Comparison of ENCODE assay signal across 8 cellular contexts in genomic region chr1:92029241-92029922, GRCh38. TPM values are rescaled to one million over a fixed set of nuclear protein-coding genes. Genes with fewer than 3 reads are reported as not detected.
A peak's percentile ranks its signal among the peaks of the same experiment; 100 is the strongest.
DNase-seq lines count a peak whose midpoint lies in the region; ATAC-seq and TF ChIP-seq lines count a peak whose summit lies in the region.

No MANE protein-coding gene starts in this region.

- intact Hi-C loops in mucosa of descending colon (cut with DNase I, micrococcal nuclease) = no loop called here

- H3K27ac Mint-ChIP-seq in activated CD8-positive, alpha-beta memory T cell treated with anti-CD3 and anti-CD28 coated beads, Interleukin-2, amount 10 ng/mL, durations not matched to agents 7 days and 5 days = no peak overlapping the region
- H3K27ac Mint-ChIP-seq in activated naive CD8-positive, alpha-beta T cell = no peak overlapping the region

- no peaks in the 10 kb centered on the region for H3K9me3 Mint-ChIP-seq in activated CD8-positive, alpha-beta memory T cell treated with anti-CD3 and anti-CD28 coated beads, Interleukin-2, amount 10 ng/mL, durations not matched to agents 7 days and 5 days (ENCODE audit: low read depth)
- H3K9me3 Mint-ChIP-seq in activated naive CD8-positive, alpha-beta T cell (ENCODE audit: low read depth) = no peaks in the 10 kb centered on the region

- peak overlapping the region; percentile 72 for H3K4me3 ChIP-seq in thoracic aorta
- no peak overlapping the region for H3K4me3 ChIP-seq in mucosa of descending colon

- H3K27me3 Mint-ChIP-seq in activated CD8-positive, alpha-beta memory T cell treated with anti-CD3 and anti-CD28 coated beads, Interleukin-2, amount 10 ng/mL, durations not matched to agents 7 days and 5 days = peaks cover 36% of the 10 kb centered on the region
- H3K27me3 Mint-ChIP-seq in activated naive CD8-positive, alpha-beta T cell = peaks cover 15% of the 10 kb centered on the region

- H3K36me3 Mint-ChIP-seq in activated CD8-positive, alpha-beta memory T cell treated with anti-CD3 and anti-CD28 coated beads, Interleukin-2, amount 10 ng/mL, durations not matched to agents 7 days and 5 days = no peaks in the 10 kb centered on the region
- no peaks in the 10 kb centered on the region for H3K36me3 Mint-ChIP-seq in activated naive CD8-positive, alpha-beta T cell

- no peak for DNase-seq in activated CD8-positive, alpha-beta memory T cell treated with anti-CD3 and anti-CD28 coated beads, Interleukin-2, amount 10 ng/mL, durations not matched to agents 7 days and 5 days
- DNase-seq in activated CD8-positive, alpha-beta memory T cell treated with anti-CD3 and anti-CD28 coated beads for 24 hours = no peak
- DNase-seq in iPS-NIHi7 (ENCODE audit: extremely low spot score) (peak; percentile 15), thoracic aorta (ENCODE audit: low spot score) (no peak), AG20443 (ENCODE audit: low spot score) (no peak), mucosa of descending colon (no peak), NCI-H1105 treated with DMSO at 0.1 percent for 48 hours (lab: John Stamatoyannopoulos, UW) (no peak)

- H3K4me1 Mint-ChIP-seq in activated CD8-positive, alpha-beta memory T cell treated with anti-CD3 and anti-CD28 coated beads, Interleukin-2, amount 10 ng/mL, durations not matched to agents 7 days and 5 days = peaks cover 9% of the 10 kb centered on the region
- peaks cover 16% of the 10 kb centered on the region for H3K4me1 Mint-ChIP-seq in activated naive CD8-positive, alpha-beta T cell (ENCODE audit: low read depth)

- no peak overlapping the region for H3K27ac ChIP-seq in thoracic aorta

- no peaks in the 10 kb centered on the region for H3K27me3 ChIP-seq in thoracic aorta (replicated peaks; ENCODE audit: insufficient read depth)

- no peak for ATAC-seq in activated CD8-positive, alpha-beta memory T cell treated with anti-CD3 and anti-CD28 coated beads, Interleukin-2, amount 10 ng/mL, durations not matched to agents 7 days and 5 days
- ATAC-seq in thoracic aorta (ENCODE audit: insufficient number of reproducible peaks, low FRiP score, low read depth) = no peak
- ATAC-seq in mucosa of descending colon = no peak

- CTCF ChIA-PET in activated CD8-positive, alpha-beta memory T cell treated with anti-CD3 and anti-CD28 coated beads, Interleukin-2, amount 10 ng/mL, durations not matched to agents 7 days and 5 days (lab: Charles Lee) = no interaction called here

- H3K4me1 ChIP-seq in thoracic aorta (ENCODE audit: control insufficient read depth in 1 of 2, low read depth in 2 of 2) = peaks cover 0 to 6% of the 10 kb centered on the region in 2 donors
- H3K4me1 ChIP-seq in mucosa of descending colon (ENCODE audit: low read depth) = peaks cover 3% of the 10 kb centered on the region

- no peaks in the 10 kb centered on the region for H3K36me3 ChIP-seq in thoracic aorta
- H3K36me3 ChIP-seq in mucosa of descending colon (ENCODE audit: low read depth) = no peaks in the 10 kb centered on the region

- TF ChIP-seq CTCF in thoracic aorta (IDR thresholded peaks at IDR 0.05) (no peak), mucosa of descending colon (IDR thresholded peaks at IDR 0.05) (no peak)

- H3K9me3 ChIP-seq in thoracic aorta (no peaks in the 10 kb centered on the region), mucosa of descending colon (no peaks in the 10 kb centered on the region)

- peak overlapping the region; percentile 56 for H3K4me3 Mint-ChIP-seq in activated CD8-positive, alpha-beta memory T cell treated with anti-CD3 and anti-CD28 coated beads, Interleukin-2, amount 10 ng/mL, durations not matched to agents 7 days and 5 days
- H3K4me3 Mint-ChIP-seq in activated naive CD8-positive, alpha-beta T cell = peak overlapping the region; percentile 82

RNA-seq across cellular contexts. Expression of gene EPHX4, which starts 0.4 kb away (rescaled TPM):
- total RNA-seq in activated CD8-positive, alpha-beta memory T cell treated with anti-CD3 and anti-CD28 coated beads, Interleukin-2, amount 10 ng/mL, durations not matched to agents 7 days and 5 days = under 1 TPM; 0.21 to 0.26 TPM
- total RNA-seq in thoracic aorta = under 1 TPM in 1 of 2 donors, not detected in 1; 0.41 TPM
- total RNA-seq in mucosa of descending colon = under 1 TPM in 1 of 3 donors, not detected in 2; 0.60 TPM

RNA-seq across cellular contexts. Expression of gene SETSIP, which starts 45.8 kb away (rescaled TPM):
- total RNA-seq in activated CD8-positive, alpha-beta memory T cell treated with anti-CD3 and anti-CD28 coated beads, Interleukin-2, amount 10 ng/mL, durations not matched to agents 7 days and 5 days = not detected
- not detected for total RNA-seq in thoracic aorta
- total RNA-seq in mucosa of descending colon = not detected

RNA-seq across cellular contexts. Expression of gene BTBD8, which starts 50.8 kb away (rescaled TPM):
- 1 to 10 TPM; 1.7 to 2.4 TPM for total RNA-seq in activated CD8-positive, alpha-beta memory T cell treated with anti-CD3 and anti-CD28 coated beads, Interleukin-2, amount 10 ng/mL, durations not matched to agents 7 days and 5 days
- total RNA-seq in thoracic aorta (10 to 100 TPM in 1 of 2 donors, 1 to 10 TPM in 1; 3.8 to 12.9 TPM), mucosa of descending colon (1 to 10 TPM; 3.5 to 8.0 (median 7.1) TPM)
